Comparison of ENCODE assay signal across 17 cellular contexts in genomic region chr3:49531715-49532114, GRCh38. TPM values are rescaled to one million over a fixed set of nuclear protein-coding genes. Genes with fewer than 3 reads are reported as not detected.
DNase-seq lines count a peak whose midpoint lies in the region; ATAC-seq and TF ChIP-seq lines count a peak whose summit lies in the region.
"Had no signal": no experiment of that assay in that cellular context is flagged by ENCODE, and none has a peak within 500 bp of the region (broad histone marks: within the 10 kb centered on the region; RNA-seq: fewer than 3 reads in every experiment).

No MANE protein-coding gene starts in this region.

- peaks cover 16% of the 10 kb centered on the region for H3K36me3 Mint-ChIP-seq in activated T-helper 1 cell treated with anti-CD3 and anti-CD28 coated beads, Interleukin-12 subunit alpha, Interleukin-12 subunit beta, Interleukin-2, Interleukin-4 antibody, amounts not matched to agents 30 ng/mL and 10 ng/mL and 1 ng/mL, durations not matched to agents 14 hours and 24 hours and 36 hours (ENCODE audit: low read depth)

- H4K91ac ChIP-seq in neuronal stem cell (ENCODE audit: low read depth, low read length, poor library complexity): no peak overlapping the region

- no peak overlapping the region for H2BK5ac ChIP-seq in neuronal stem cell (ENCODE audit: low read length)

- no peak for TF ChIP-seq CTCF in OCI-LY7 (conservative IDR thresholded peaks at IDR 0.05; ENCODE audit: low read length)

- CTCF ChIA-PET in OCI-LY7 (lab: Charles Lee; ENCODE audit: unreplicated experiment): no interaction called here

- H2AFZ ChIP-seq in OCI-LY7 (ENCODE audit: low read length): no peak overlapping the region
- H2AFZ ChIP-seq in neuronal stem cell (ENCODE audit: low read length): no peak overlapping the region

- no peak overlapping the region for H3K18ac ChIP-seq in neuronal stem cell (ENCODE audit: low read length)

- no peak overlapping the region for H3K4me2 ChIP-seq in OCI-LY7 (ENCODE audit: low read length)
- H3K4me2 ChIP-seq in neuronal stem cell (ENCODE audit: insufficient read depth, low read length, poor library complexity, severe bottlenecking): no peak overlapping the region

- H3K14ac ChIP-seq in neuronal stem cell (ENCODE audit: low read length): no peak overlapping the region

- no peak overlapping the region for H3K4ac ChIP-seq in neuronal stem cell (ENCODE audit: low read length)

- H3K27me3 ChIP-seq in neuronal stem cell (ENCODE audit: control insufficient read depth in 3 of 3, insufficient read depth in 3 of 3, low read depth in 1 of 3, low read length in 3 of 3): no peaks in the 10 kb centered on the region
- H3K27me3 ChIP-seq: SJCRH30 had no signal

- ATAC-seq in stimulated activated naive CD8-positive, alpha-beta T cell treated with anti-CD3 and anti-CD28 coated beads, Interleukin-15, Interleukin-2, amounts not matched to agents 100 U/mL and 50 U/mL, for 24 hours: no peak
- ATAC-seq: Panc1 had no signal

- no peak overlapping the region for H4K8ac ChIP-seq in neuronal stem cell (ENCODE audit: low read depth, low read length)

- H3K27ac ChIP-seq in OCI-LY7 (ENCODE audit: low read depth, low read length, poor library complexity, severe bottlenecking) (no peak overlapping the region), neuronal stem cell (replicated peaks; ENCODE audit: low read length) (no peak overlapping the region)
- H3K27ac ChIP-seq: C4-2B, SJCRH30 had no signal

- no peaks in the 10 kb centered on the region for H3K9me3 Mint-ChIP-seq in activated T-helper 1 cell treated with anti-CD3 and anti-CD28 coated beads, Interleukin-12 subunit alpha, Interleukin-12 subunit beta, Interleukin-2, Interleukin-4 antibody, amounts not matched to agents 30 ng/mL and 10 ng/mL and 1 ng/mL, durations not matched to agents 14 hours and 24 hours and 36 hours

- H3K27ac Mint-ChIP-seq in activated T-helper 1 cell treated with anti-CD3 and anti-CD28 coated beads, Interleukin-12 subunit alpha, Interleukin-12 subunit beta, Interleukin-2, Interleukin-4 antibody, amounts not matched to agents 30 ng/mL and 10 ng/mL and 1 ng/mL, durations not matched to agents 14 hours and 24 hours and 36 hours: peak overlapping the region; percentile 85

- peak overlapping the region; percentile 53 for H3K23ac ChIP-seq in neuronal stem cell (ENCODE audit: low read depth, low read length, poor library complexity)

- no peak overlapping the region for H2AK5ac ChIP-seq in neuronal stem cell (ENCODE audit: low read depth, low read length)

- peaks cover 21% of the 10 kb centered on the region for H3K79me1 ChIP-seq in neuronal stem cell (ENCODE audit: low read depth, low read length)

- no peak overlapping the region for H3K4me3 Mint-ChIP-seq in activated T-helper 1 cell treated with anti-CD3 and anti-CD28 coated beads, Interleukin-12 subunit alpha, Interleukin-12 subunit beta, Interleukin-2, Interleukin-4 antibody, amounts not matched to agents 30 ng/mL and 10 ng/mL and 1 ng/mL, durations not matched to agents 14 hours and 24 hours and 36 hours

- no peaks in the 10 kb centered on the region for H4K20me1 ChIP-seq in OCI-LY7 (ENCODE audit: insufficient read depth, low read length)

- H3K4me3 ChIP-seq in OCI-LY7 (ENCODE audit: low read depth, low read length, poor library complexity, severe bottlenecking) (no peak overlapping the region), neuronal stem cell (ENCODE audit: low read length in 2 of 2) (peak overlapping the region in 1 of 2 donors; percentile 23)
- H3K4me3 ChIP-seq: SJCRH30 had no signal

- H3K9ac ChIP-seq in neuronal stem cell (ENCODE audit: low read depth, low read length, poor library complexity): no peak overlapping the region

- WGBS in neuronal stem cell (ENCODE audit: extremely low coverage in 2 of 2, insufficient read length in 2 of 2, insufficient replicate concordance in 1 of 2), 2 donors: no CpG with 5 or more reads among the region's 16 CpGs

- no peak overlapping the region for H2BK15ac ChIP-seq in neuronal stem cell (ENCODE audit: low read length)

- H3K36me3 ChIP-seq in OCI-LY7 (ENCODE audit: insufficient read depth, low read length) (peaks cover 23% of the 10 kb centered on the region), neuronal stem cell (replicated peaks in 1 of 2; ENCODE audit: control insufficient read depth in 2 of 2, insufficient read depth in 2 of 2, low read length in 2 of 2) (peaks cover 31 to 52% of the 10 kb centered on the region in 2 donors)

- H2BK12ac ChIP-seq in neuronal stem cell (ENCODE audit: low read length): no peak overlapping the region

- no peaks in the 10 kb centered on the region for H3K27me3 Mint-ChIP-seq in activated T-helper 1 cell treated with anti-CD3 and anti-CD28 coated beads, Interleukin-12 subunit alpha, Interleukin-12 subunit beta, Interleukin-2, Interleukin-4 antibody, amounts not matched to agents 30 ng/mL and 10 ng/mL and 1 ng/mL, durations not matched to agents 14 hours and 24 hours and 36 hours (ENCODE audit: insufficient read depth)

- H3K4me1 Mint-ChIP-seq in activated T-helper 1 cell treated with anti-CD3 and anti-CD28 coated beads, Interleukin-12 subunit alpha, Interleukin-12 subunit beta, Interleukin-2, Interleukin-4 antibody, amounts not matched to agents 30 ng/mL and 10 ng/mL and 1 ng/mL, durations not matched to agents 14 hours and 24 hours and 36 hours (ENCODE audit: low read depth): peaks cover 21% of the 10 kb centered on the region

- no peak for DNase-seq in OCI-LY7 (ENCODE audit: low spot score)
- DNase-seq in activated T-helper 1 cell treated with anti-CD3 and anti-CD28 coated beads, Interleukin-12 subunit alpha, Interleukin-12 subunit beta, Interleukin-2, Interleukin-4 antibody, amounts not matched to agents 30 ng/mL and 10 ng/mL and 1 ng/mL, durations not matched to agents 14 hours and 24 hours and 36 hours (ENCODE audit: low spot score): no peak
- no peak for DNase-seq in neuronal stem cell (ENCODE audit: low spot score)
- peak; percentile 32 for DNase-seq in stimulated activated naive CD8-positive, alpha-beta T cell treated with anti-CD3 and anti-CD28 coated beads, Interleukin-15, Interleukin-2, amounts not matched to agents 100 U/mL and 50 U/mL, for 24 hours
- DNase-seq in NCI-H748 treated with DMSO at 0.1 percent for 48 hours (lab: John Stamatoyannopoulos, UW): no peak
- DNase-seq in cerebellar nuclear complex (lab: John Stamatoyannopoulos, UW): no peak
- no peak for DNase-seq in NCI-H1694 treated with DMSO at 0.1 percent for 48 hours (lab: John Stamatoyannopoulos, UW)
- DNase-seq: AML-193, DMS79, KG1, NCI-H187, NCI-H2107, NCI-H2227 treated with DMSO at 0.1 percent for 48 hours, NCI-H510A treated with DMSO at 0.1 percent for 48 hours, SJCRH30 had no signal

- no peaks in the 10 kb centered on the region for H3K79me2 ChIP-seq in OCI-LY7 (ENCODE audit: insufficient read depth, low read depth, low read length)

- BruUV-seq in OCI-LY7 (replicated peaks; lab: Mats Ljungman, UMichigan): TSS peak; percentile 42

- H3K9me3 ChIP-seq in OCI-LY7 (ENCODE audit: low read length) (no peaks in the 10 kb centered on the region), neuronal stem cell (replicated peaks in 1 of 2; ENCODE audit: control insufficient read depth in 2 of 2, insufficient read depth in 1 of 2, low read depth in 1 of 2, low read length in 2 of 2) (no peaks in the 10 kb centered on the region)
- H3K9me3 ChIP-seq: SJCRH30 had no signal

- H3K9me2 ChIP-seq in OCI-LY7 (ENCODE audit: insufficient read depth, low read length): no peaks in the 10 kb centered on the region

- intact Hi-C loops in OCI-LY7 (cut with micrococcal nuclease; ENCODE audit: unreplicated experiment): no loop called here
- intact Hi-C loops in activated T-helper 1 cell treated with anti-CD3 and anti-CD28 coated beads, Interleukin-12 subunit alpha, Interleukin-12 subunit beta, Interleukin-2, Interleukin-4 antibody, amounts not matched to agents 30 ng/mL and 10 ng/mL and 1 ng/mL, durations not matched to agents 14 hours and 24 hours and 36 hours (cut with micrococcal nuclease): no loop called here

- POLR2A ChIA-PET in OCI-LY7 (lab: Charles Lee): no interaction called here

- no peak overlapping the region for H2BK120ac ChIP-seq in neuronal stem cell (ENCODE audit: low read depth, low read length)

- H3K4me1 ChIP-seq in OCI-LY7 (ENCODE audit: insufficient read depth, low read length, poor library complexity, severe bottlenecking) (no peaks in the 10 kb centered on the region), neuronal stem cell (ENCODE audit: control insufficient read depth in 2 of 2, insufficient read depth in 1 of 2, low read depth in 1 of 2, low read length in 2 of 2) (peaks cover 23 to 29% of the 10 kb centered on the region in 2 donors)

RNA-seq across cellular contexts. Expression of gene BSN, which starts 22.6 kb away (rescaled TPM):
- total RNA-seq in OCI-LY7 (2014; rRNA removed; shearing (Covaris generic)): 0.03 TPM in 2 replicates
- 0.20 and 0.27 TPM in 2 replicates for total RNA-seq in OCI-LY7 (2022)
- total RNA-seq in activated T-helper 1 cell treated with anti-CD3 and anti-CD28 coated beads, Interleukin-12 subunit alpha, Interleukin-12 subunit beta, Interleukin-2, Interleukin-4 antibody, amounts not matched to agents 30 ng/mL and 10 ng/mL and 1 ng/mL, durations not matched to agents 14 hours and 24 hours and 36 hours: 0.13 and 0.34 TPM in 2 replicates
- 0.14 TPM for polyA plus RNA-seq in neuronal stem cell (2013, experiment 1 of 2)
- 0.12 TPM for polyA plus RNA-seq in neuronal stem cell (2013, experiment 2 of 2)
